1 cellular context compared by ENCODE assay signal in genomic region chr10:73088304-73088703, GRCh38.
TF ChIP-seq lines count a peak whose summit lies in the region.

No MANE protein-coding gene starts in this region.

TF ChIP-seq in HepG2, 621 proteins besides CTCF, POLR2A, EP300 and RAD21 (continued from another document and continues in another):
- TF ChIP-seq ZNF597 (CRISPR knock-in tag; IDR thresholded peaks at IDR 0.05), result no peak
- TF ChIP-seq CBX1 (IDR thresholded peaks at IDR 0.05; ENCODE audit: low read depth), result no peak
- TF ChIP-seq AHR (CRISPR knock-in tag; IDR thresholded peaks at IDR 0.05), result no peak
- no peak for TF ChIP-seq ZBTB25 (CRISPR knock-in tag; IDR thresholded peaks at IDR 0.05)
- TF ChIP-seq LCORL (IDR thresholded peaks at IDR 0.05), result no peak; the same call in 1 of the 2 replicates
- peak; percentile 65; the same call in 1 of the 2 replicates for TF ChIP-seq LCORL (CRISPR knock-in tag; IDR thresholded peaks at IDR 0.05)
- TF ChIP-seq NR2F2 (IDR thresholded peaks at IDR 0.05; ENCODE audit: borderline replicate concordance, low read depth), result peak; percentile 60; the same call in 1 of the 2 replicates
- 0 out of 2 replicates have a peak, but pooled peaks have one; percentile 34 for TF ChIP-seq SP5 (CRISPR knock-in tag; IDR thresholded peaks at IDR 0.05; ENCODE audit: borderline replicate concordance, low read depth)
- TF ChIP-seq ATF6 (CRISPR knock-in tag; conservative IDR thresholded peaks at IDR 0.05), result no peak
- TF ChIP-seq ZNF878 (CRISPR knock-in tag; IDR thresholded peaks at IDR 0.05), result no peak
- no peak for TF ChIP-seq SSRP1 (CRISPR knock-in tag; IDR thresholded peaks at IDR 0.05)
- no peak for TF ChIP-seq ZBTB8A (CRISPR knock-in tag; IDR thresholded peaks at IDR 0.05; ENCODE audit: borderline replicate concordance, low read depth)
- no peak for TF ChIP-seq ZBTB2 (CRISPR knock-in tag; IDR thresholded peaks at IDR 0.05; ENCODE audit: low read depth)
- TF ChIP-seq HNF4G (IDR thresholded peaks at IDR 0.05; ENCODE audit: borderline replicate concordance, low read depth, low read length), result no peak
- no peak for TF ChIP-seq HNF4G (CRISPR knock-in tag; IDR thresholded peaks at IDR 0.05; ENCODE audit: borderline replicate concordance, low read depth)
- TF ChIP-seq NFE2L2 (IDR thresholded peaks at IDR 0.05; ENCODE audit: low read length), result no peak
- TF ChIP-seq ZNF235 (CRISPR knock-in tag; IDR thresholded peaks at IDR 0.05; ENCODE audit: borderline replicate concordance), result no peak
- peak; percentile 25; the same call in 1 of the 2 replicates for TF ChIP-seq THRA (CRISPR knock-in tag; IDR thresholded peaks at IDR 0.05; ENCODE audit: borderline replicate concordance)
- peak; percentile 35; the same call in 1 of the 2 replicates for TF ChIP-seq IRF2 (CRISPR knock-in tag; IDR thresholded peaks at IDR 0.05)
- TF ChIP-seq ZBTB37 (CRISPR knock-in tag; IDR thresholded peaks at IDR 0.05), result peak; percentile 81
- no peak for TF ChIP-seq ZNF558 (CRISPR knock-in tag; IDR thresholded peaks at IDR 0.05; ENCODE audit: borderline replicate concordance)
- TF ChIP-seq FOXA1 (IDR thresholded peaks at IDR 0.05), result no peak
- peak; percentile 76 for TF ChIP-seq FOXA1 (CRISPR knock-in tag; IDR thresholded peaks at IDR 0.05)
- TF ChIP-seq FOXK1 (CRISPR knock-in tag; IDR thresholded peaks at IDR 0.05; ENCODE audit: borderline replicate concordance, low read depth), result 0 out of 2 replicates have a peak, but pooled peaks have one; percentile 56
- TF ChIP-seq ARNT (IDR thresholded peaks at IDR 0.05), result no peak
- TF ChIP-seq ZNF639 (CRISPR knock-in tag; conservative IDR thresholded peaks at IDR 0.05), result no peak
- TF ChIP-seq TOPORS (CRISPR knock-in tag; IDR thresholded peaks at IDR 0.05), result no peak
- TF ChIP-seq HOXA5 (CRISPR knock-in tag; IDR thresholded peaks at IDR 0.05), result no peak
- TF ChIP-seq KDM5A (IDR thresholded peaks at IDR 0.05; ENCODE audit: borderline replicate concordance, low read length), result no peak
- TF ChIP-seq ZNF660 (CRISPR knock-in tag; IDR thresholded peaks at IDR 0.05; ENCODE audit: borderline replicate concordance, low read depth), result no peak
- no peak for TF ChIP-seq KIAA2018 (CRISPR knock-in tag; IDR thresholded peaks at IDR 0.05; ENCODE audit: borderline replicate concordance)
- no peak for TF ChIP-seq ZNF33A (CRISPR knock-in tag; IDR thresholded peaks at IDR 0.05; ENCODE audit: borderline replicate concordance)
- peak; percentile 63 for TF ChIP-seq CEBPB (IDR thresholded peaks at IDR 0.05; ENCODE audit: borderline replicate concordance, low read depth, low read length)
- TF ChIP-seq ZNF549 (CRISPR knock-in tag; IDR thresholded peaks at IDR 0.05), result no peak
- peak in 1 of 2 experiments; percentile 70; a peak in 2 of 4 replicates for TF ChIP-seq KLF16 (CRISPR knock-in tag; IDR thresholded peaks at IDR 0.05)
- no peak for TF ChIP-seq ZFY (CRISPR knock-in tag; IDR thresholded peaks at IDR 0.05)
- TF ChIP-seq ZNF431 (CRISPR knock-in tag; IDR thresholded peaks at IDR 0.05; ENCODE audit: borderline replicate concordance, low read depth), result no peak
- no peak for TF ChIP-seq KLF13 (CRISPR knock-in tag; IDR thresholded peaks at IDR 0.05)
- TF ChIP-seq DPF2 (CRISPR knock-in tag; IDR thresholded peaks at IDR 0.05; ENCODE audit: borderline replicate concordance, low read depth), result 0 out of 2 replicates have a peak, but pooled peaks have one; percentile 18
